1 cellular context compared by ENCODE assay signal in genomic region chr15:52288051-52288942, GRCh38.
TF ChIP-seq lines count a peak whose summit lies in the region.

No MANE protein-coding gene starts in this region.

TF ChIP-seq in HepG2, 621 proteins besides CTCF, POLR2A, EP300 and RAD21 (continued from another document and continues in another):
- TF ChIP-seq ZNF407 (CRISPR knock-in tag; IDR thresholded peaks at IDR 0.05; ENCODE audit: not compliant biosample characterization) (no peak), MAX (IDR thresholded peaks at IDR 0.05) (peak; percentile 83), ZNF225 (CRISPR knock-in tag; IDR thresholded peaks at IDR 0.05) (no peak), ZNF800 (CRISPR knock-in tag; IDR thresholded peaks at IDR 0.05) (peak; percentile 31; the same call in 1 of the 2 replicates), HOXA9 (CRISPR knock-in tag; IDR thresholded peaks at IDR 0.05; ENCODE audit: borderline replicate concordance) (no peak), SNAPC5 (CRISPR knock-in tag; IDR thresholded peaks at IDR 0.05; ENCODE audit: borderline replicate concordance) (peak; percentile 87; the same call in 1 of the 2 replicates), BCL3 (CRISPR knock-in tag; IDR thresholded peaks at IDR 0.05) (peak; percentile 49; the same call in 1 of the 2 replicates), TARDBP (CRISPR knock-in tag; IDR thresholded peaks at IDR 0.05) (peak; percentile 96), ZNF276 (CRISPR knock-in tag; IDR thresholded peaks at IDR 0.05; ENCODE audit: low read depth) (peak; percentile 58; the same call in 1 of the 2 replicates), HNF4G (IDR thresholded peaks at IDR 0.05; ENCODE audit: borderline replicate concordance, low read depth, low read length) (peak; percentile 75), HNF4G (CRISPR knock-in tag; IDR thresholded peaks at IDR 0.05; ENCODE audit: borderline replicate concordance, low read depth) (no peak), LCORL (IDR thresholded peaks at IDR 0.05) (peak; percentile 65; the same call in 1 of the 2 replicates), LCORL (CRISPR knock-in tag; IDR thresholded peaks at IDR 0.05) (peak; percentile 96), MTF1 (CRISPR knock-in tag; IDR thresholded peaks at IDR 0.05) (no peak), ZNF773 (CRISPR knock-in tag; IDR thresholded peaks at IDR 0.05; ENCODE audit: borderline replicate concordance) (no peak), ZSCAN5A (CRISPR knock-in tag; IDR thresholded peaks at IDR 0.05; ENCODE audit: borderline replicate concordance) (peak; percentile 90; the same call in 1 of the 2 replicates), ZBTB42 (CRISPR knock-in tag; IDR thresholded peaks at IDR 0.05) (0 out of 2 replicates have a peak, but pooled peaks have one; percentile 73), ZBTB3 (CRISPR knock-in tag; IDR thresholded peaks at IDR 0.05; ENCODE audit: borderline replicate concordance, low read depth) (0 out of 2 replicates have a peak, but pooled peaks have one; percentile 80), CENPX (CRISPR knock-in tag; IDR thresholded peaks at IDR 0.05) (no peak), ZNF747 (CRISPR knock-in tag; IDR thresholded peaks at IDR 0.05; ENCODE audit: borderline replicate concordance) (no peak), ZFP37 (CRISPR knock-in tag; IDR thresholded peaks at IDR 0.05; ENCODE audit: borderline replicate concordance) (peak; percentile 94; the same call in 1 of the 2 replicates), ZNF713 (CRISPR knock-in tag; IDR thresholded peaks at IDR 0.05) (no peak), ZNF788 (CRISPR knock-in tag; IDR thresholded peaks at IDR 0.05; ENCODE audit: borderline replicate concordance) (peak; percentile 74; the same call in 1 of the 2 replicates), ATAD3A (CRISPR knock-in tag; IDR thresholded peaks at IDR 0.05) (no peak), ZNF605 (CRISPR knock-in tag; IDR thresholded peaks at IDR 0.05) (peak; percentile 44; the same call in 1 of the 2 replicates), ZBTB8A (CRISPR knock-in tag; IDR thresholded peaks at IDR 0.05; ENCODE audit: borderline replicate concordance, low read depth) (0 out of 2 replicates have a peak, but pooled peaks have one; percentile 81), ZSCAN31 (CRISPR knock-in tag; IDR thresholded peaks at IDR 0.05; ENCODE audit: low read depth) (peak; percentile 86; the same call in 1 of the 2 replicates), ZNF251 (CRISPR knock-in tag; IDR thresholded peaks at IDR 0.05) (no peak), PATZ1 (CRISPR knock-in tag; IDR thresholded peaks at IDR 0.05) (peak; percentile 80), ZKSCAN5 (CRISPR knock-in tag; IDR thresholded peaks at IDR 0.05) (no peak), TMF1 (CRISPR knock-in tag; IDR thresholded peaks at IDR 0.05; ENCODE audit: low read depth) (no peak), ISL2 (CRISPR knock-in tag; IDR thresholded peaks at IDR 0.05) (peak; percentile 88), ZC3H13 (CRISPR knock-in tag; IDR thresholded peaks at IDR 0.05) (peak; percentile 22; the same call in 1 of the 2 replicates), MIER2 (CRISPR knock-in tag; IDR thresholded peaks at IDR 0.05) (peak; percentile 74; the same call in 1 of the 2 replicates), DRAP1 (CRISPR knock-in tag; IDR thresholded peaks at IDR 0.05) (peak; percentile 88), GABPA (IDR thresholded peaks at IDR 0.05; ENCODE audit: low read depth, low read length) (no peak), GABPA (CRISPR knock-in tag; IDR thresholded peaks at IDR 0.05; ENCODE audit: low read depth) (no peak; the same call in 1 of the 2 replicates), ZNF432 (CRISPR knock-in tag; IDR thresholded peaks at IDR 0.05; ENCODE audit: borderline replicate concordance) (no peak), GRHL1 (CRISPR knock-in tag; conservative IDR thresholded peaks at IDR 0.05) (no peak), CREBL2 (CRISPR knock-in tag; IDR thresholded peaks at IDR 0.05; ENCODE audit: borderline replicate concordance) (no peak), HNRNPH1 (optimal IDR thresholded peaks at IDR 0.05; ENCODE audit: low read depth, low read length) (peak; percentile 20)
